Comparison of ENCODE assay signal across 8 cellular contexts in the genomic region with DNA sequence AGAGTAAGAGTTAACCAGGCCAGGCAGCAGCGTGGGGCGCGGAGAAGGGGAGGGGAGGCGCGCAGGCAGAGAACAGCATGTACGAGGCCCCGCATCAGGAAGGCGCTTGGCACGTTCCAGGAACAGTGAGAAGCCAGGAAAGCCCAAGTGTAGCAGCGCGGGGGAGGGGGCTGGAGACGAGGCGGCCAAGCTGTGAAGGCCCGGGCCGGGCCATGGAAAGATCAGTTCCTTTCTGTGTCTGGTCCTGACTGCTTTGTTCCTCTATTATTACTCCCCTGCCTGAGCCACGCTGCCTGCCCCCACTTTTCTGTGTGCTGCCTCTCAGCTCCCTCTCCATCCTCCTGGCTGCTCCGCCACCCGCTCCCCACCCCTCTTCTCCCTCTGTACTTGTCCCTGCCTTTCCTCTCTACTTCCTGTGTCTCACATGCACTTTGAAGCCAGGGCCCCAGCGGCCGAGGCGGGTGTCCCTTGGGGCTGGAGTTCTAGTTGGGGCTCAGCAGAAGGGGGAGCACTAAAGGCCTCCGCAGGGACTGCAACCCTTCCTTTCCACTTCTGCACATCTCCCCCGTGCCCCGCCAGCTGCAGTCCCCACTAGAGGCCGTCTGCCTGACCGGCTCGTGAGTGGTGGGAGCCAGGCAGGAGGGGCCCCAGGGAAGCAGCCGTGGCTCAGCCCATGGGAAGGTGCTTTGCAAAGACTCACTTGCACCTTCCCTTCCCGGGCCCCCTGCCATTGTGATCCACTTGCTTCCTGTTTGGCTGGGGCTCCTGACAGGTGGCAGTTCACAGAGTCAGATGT.
DNase-seq lines count a peak whose midpoint lies in the region; ATAC-seq and TF ChIP-seq lines count a peak whose summit lies in the region.

No MANE protein-coding gene starts in this region.

- no peak overlapping the region for H3K4me3 ChIP-seq in prostate gland
- no peak overlapping the region for H3K4me3 ChIP-seq in MG63

- peaks cover 0 to 10% of the 10 kb centered on the region in 2 donors for H3K36me3 ChIP-seq in prostate gland
- H3K36me3 ChIP-seq in MG63, result no peaks in the 10 kb centered on the region

- DNase-seq in GM10266 (ENCODE audit: extremely low spot score), result peak; percentile 57
- DNase-seq in left cardiac atrium, result peak; percentile 94
- peak; percentile 78 for DNase-seq in prostate gland (ENCODE audit: low spot score)
- DNase-seq in central memory CD4-positive, alpha-beta T cell, result no peak
- no peak for DNase-seq in MG63
- DNase-seq in NCI-H146 (lab: John Stamatoyannopoulos, UW), result no peak

- 7% methylated on average over 29 of the region's 29 CpGs for WGBS in prostate gland

- H3K27me3 ChIP-seq in prostate gland (replicated peaks; ENCODE audit: insufficient read depth) (no peaks in the 10 kb centered on the region), MG63 (no peaks in the 10 kb centered on the region)

- no peak for TF ChIP-seq CTCF in GM10266 (IDR thresholded peaks at IDR 0.05; ENCODE audit: control insufficient read depth, insufficient read depth, low read depth, missing control alignments)
- TF ChIP-seq CTCF in prostate gland (IDR thresholded peaks at IDR 0.05), result no peak

- TF ChIP-seq POLR2A in prostate gland (IDR thresholded peaks at IDR 0.05), result no peak

- peaks cover 9% of the 10 kb centered on the region for H3K4me1 ChIP-seq in prostate gland (replicated peaks)

- peak overlapping the region; percentile 93 for H3K27ac ChIP-seq in angular gyrus (ENCODE audit: low read depth, low read length)
- peak overlapping the region; percentile 76 to 82 for H3K27ac ChIP-seq in prostate gland

- intact Hi-C loops in left cardiac atrium (cut with DNase I), result loop anchor here (10.0 kb wide), 2 partner anchors 85 to 115 kb away; no protein-coding TSS in a partner anchor
- intact Hi-C loops in prostate gland (cut with DNase I), result loop anchor here (2.0 to 10.0 kb wide), 5 partner anchors 29 to 122 kb away; a partner anchor contains a TSS

- H3K9me3 ChIP-seq in prostate gland (no peaks in the 10 kb centered on the region), MG63 (no peaks in the 10 kb centered on the region)

- peak; percentile 94 to 95 for ATAC-seq in left cardiac atrium
- no peak for ATAC-seq in HG03439 (IDR thresholded peaks at IDR 0.05; ENCODE audit: unreplicated experiment)

Comparison
In these comparisons a context has a peak if more than half of its experiments do, and no peak if none do; other contexts are left out.
1. DNase-seq: peak in GM10266 (single experiment), left cardiac atrium (single experiment) and prostate gland (single experiment); none in central memory CD4-positive, alpha-beta T cell (single experiment), MG63 (single experiment) and NCI-H146 (single experiment).